In genomic region chr2:69436937-69437750, GRCh38 we compare ENCODE assay signal across 1 cellular context.
A peak's percentile ranks its signal among the peaks of the same experiment; 100 is the strongest.
TF ChIP-seq lines count a peak whose summit lies in the region.

NFU1 (minus strand) TSS chr2:69437435; CDS start chr2:69437422, 13 bp downstream.

TF ChIP-seq in GM12878, 131 proteins besides CTCF, POLR2A, EP300 and RAD21 (continued from another document and continues in another):
- TF ChIP-seq PRDM15 (CRISPR knock-in tag; IDR thresholded peaks at IDR 0.05): no peak
- no peak for TF ChIP-seq FOXK2 (IDR thresholded peaks at IDR 0.05)
- peak; percentile 89; the same call in 1 of the 2 replicates for TF ChIP-seq CBX5 (IDR thresholded peaks at IDR 0.05; ENCODE audit: low read depth)
- TF ChIP-seq CBX3 (IDR thresholded peaks at IDR 0.05; ENCODE audit: borderline replicate concordance, low read depth): no peak
- peak; percentile 28 for TF ChIP-seq SKIL (IDR thresholded peaks at IDR 0.05; ENCODE audit: low read depth, poor library complexity, severe bottlenecking)
- peak; percentile 75; the same call in 1 of the 2 replicates for TF ChIP-seq ZNF207 (IDR thresholded peaks at IDR 0.05; ENCODE audit: borderline replicate concordance)
- no peak for TF ChIP-seq ZBED1 (IDR thresholded peaks at IDR 0.05; ENCODE audit: borderline replicate concordance)
- TF ChIP-seq NR2F1 (conservative IDR thresholded peaks at IDR 0.05): no peak
- peak; percentile 88 for TF ChIP-seq CREB1 (IDR thresholded peaks at IDR 0.05; ENCODE audit: low read depth)
- TF ChIP-seq BCL11A (IDR thresholded peaks at IDR 0.05; ENCODE audit: low read depth, low read length): peak; percentile 9; the same call in 1 of the 2 replicates
- TF ChIP-seq DPF2 (IDR thresholded peaks at IDR 0.05): peak; percentile 77
- TF ChIP-seq CEBPB (IDR thresholded peaks at IDR 0.05; ENCODE audit: borderline replicate concordance in 1 of 2, low read depth in 2 of 2, low read length in 2 of 2): no peak
- TF ChIP-seq CHD4 (IDR thresholded peaks at IDR 0.05): no peak
- no peak for TF ChIP-seq SMARCA5 (IDR thresholded peaks at IDR 0.05)
- TF ChIP-seq PBX3 (IDR thresholded peaks at IDR 0.05; ENCODE audit: insufficient replicate concordance, low read depth, low read length): no peak
- TF ChIP-seq CEBPZ (IDR thresholded peaks at IDR 0.05; ENCODE audit: low read depth, low read length): no peak
- TF ChIP-seq IRF3 (IDR thresholded peaks at IDR 0.05): no peak
- peak; percentile 64; the same call in 1 of the 2 replicates for TF ChIP-seq TCF3 (IDR thresholded peaks at IDR 0.05; ENCODE audit: borderline replicate concordance, insufficient read depth, low read depth, low read length)
- TF ChIP-seq HSF1 (IDR thresholded peaks at IDR 0.05; ENCODE audit: low read depth, low read length): no peak
- TF ChIP-seq E2F4 (IDR thresholded peaks at IDR 0.05; ENCODE audit: low read depth, low read length): peak; percentile 82
- no peak for TF ChIP-seq MYB (IDR thresholded peaks at IDR 0.05; ENCODE audit: borderline replicate concordance, low read depth, low read length)
- TF ChIP-seq BCLAF1 (IDR thresholded peaks at IDR 0.05): no peak
- TF ChIP-seq SREBF1 (IDR thresholded peaks at IDR 0.05; ENCODE audit: low read length): no peak
- no peak for TF ChIP-seq MTA3 (IDR thresholded peaks at IDR 0.05; ENCODE audit: borderline replicate concordance, low read length)
- peak; percentile 73 for TF ChIP-seq MTA2 (IDR thresholded peaks at IDR 0.05; ENCODE audit: low read depth)
- TF ChIP-seq NR2C2 (IDR thresholded peaks at IDR 0.05; ENCODE audit: borderline replicate concordance, control insufficient read depth, insufficient read length, low read depth): no peak
- TF ChIP-seq CUX1 (IDR thresholded peaks at IDR 0.05; ENCODE audit: insufficient replicate concordance, low read depth, low read length): no peak
- TF ChIP-seq MLLT1 (IDR thresholded peaks at IDR 0.05): peak; percentile 65; the same call in 1 of the 2 replicates
- TF ChIP-seq ESRRA (IDR thresholded peaks at IDR 0.05; ENCODE audit: low read length): no peak
